In genomic region chr6:27295301-27296079, GRCh38 we compare ENCODE assay signal across 8 cellular contexts. TPM values are rescaled to one million over a fixed set of nuclear protein-coding genes. Genes with fewer than 3 reads are reported as not detected.
A peak's percentile ranks its signal among the peaks of the same experiment; 100 is the strongest.
DNase-seq lines count a peak whose midpoint lies in the region; ATAC-seq, FAIRE-seq and TF ChIP-seq lines count a peak whose summit lies in the region.

No MANE protein-coding gene starts in this region.

- H4K20me1 ChIP-seq in PC-9 (ENCODE audit: insufficient read depth), result no peaks in the 10 kb centered on the region

- no peaks in the 10 kb centered on the region for H3K27me3 Mint-ChIP-seq in MCF 10A (ENCODE audit: insufficient read depth, unreplicated experiment)

- POLR2A ChIA-PET in MCF 10A (lab: Yijun Ruan, JAX), result interaction anchor here (0.5 to 3.6 kb wide), 41 partner anchors 8 to 1278 kb away, joined by 3 to 29 read pairs (median 3); partner anchors contain the start of genes ZNF184 and ZNF391
- POLR2A ChIA-PET in PC-9 (lab: Charles Lee; ENCODE audit: unreplicated experiment), result interaction anchor here (0.5 to 1.1 kb wide), 5 partner anchors 136 to 1515 kb away, joined by 3 to 5 read pairs (median 3); a partner anchor contains a TSS

- TF ChIP-seq POLR2A in breast epithelium (IDR thresholded peaks at IDR 0.05) (no peak), prostate gland (IDR thresholded peaks at IDR 0.05) (no peak)

- peaks cover 32% of the 10 kb centered on the region for H3K4me1 Mint-ChIP-seq in MCF 10A (ENCODE audit: insufficient read depth, unreplicated experiment)

- peaks cover 42% of the 10 kb centered on the region for H3F3A ChIP-seq in PC-9 (ENCODE audit: insufficient read depth, low read depth)

- no peak for ATAC-seq in upper lobe of right lung

- peak overlapping the region; percentile 99 for H3K4me2 ChIP-seq in PC-9

- CTCF ChIA-PET in MCF 10A (lab: Yijun Ruan, JAX) (interaction anchor here (0.5 to 1.9 kb wide), 10 partner anchors 9 to 756 kb away, joined by 3 to 7 read pairs (median 4); no protein-coding TSS in a partner anchor), PC-9 (lab: Charles Lee) (interaction anchor here (0.6 to 1.2 kb wide), 2 partner anchors 38 to 457 kb away, joined by 5 to 8 read pairs; no protein-coding TSS in a partner anchor)

- no peaks in the 10 kb centered on the region for H3K79me2 ChIP-seq in PC-9 (ENCODE audit: low read depth)

- TF ChIP-seq CTCF in MCF 10A (IDR thresholded peaks at IDR 0.05; ENCODE audit: unreplicated experiment) (no peak), breast epithelium (IDR thresholded peaks at IDR 0.05) (no peak), PC-9 (conservative IDR thresholded peaks at IDR 0.05) (no peak), fibroblast of mammary gland (conservative IDR thresholded peaks at IDR 0.05; ENCODE audit: control insufficient read depth, insufficient read depth, low read depth, low read length) (no peak), upper lobe of right lung (IDR thresholded peaks at IDR 0.05) (no peak), prostate gland (IDR thresholded peaks at IDR 0.05) (no peak)

- DNase-seq in MCF 10A (ENCODE audit: unreplicated experiment) (peak; percentile 87), breast epithelium (ENCODE audit: low spot score in 2 of 2) (no peak), PC-9 (peak; percentile 49 to 73), fibroblast of mammary gland (ENCODE audit: low read depth) (peak; percentile 88), urothelium cell line (ENCODE audit: low spot score) (peak; percentile 62), NCI-H2196 (lab: John Stamatoyannopoulos, UW; ENCODE audit: unreplicated experiment) (no peak), upper lobe of right lung (no peak), prostate gland (ENCODE audit: low spot score) (no peak)

- H3K27ac ChIP-seq in breast epithelium (no peak overlapping the region), PC-9 (no peak overlapping the region), upper lobe of right lung (no peak overlapping the region), prostate gland (no peak overlapping the region)

- intact Hi-C loops in MCF 10A (cut with micrococcal nuclease), result loop anchor here (2.0 to 5.0 kb wide), 8 partner anchors 45 to 457 kb away; partner anchors contain the start of gene ZNF184
- intact Hi-C loops in breast epithelium (cut with DNase I; ENCODE audit: low total_unique reads), result no loop called here
- intact Hi-C loops in PC-9 (cut with micrococcal nuclease; ENCODE audit: unreplicated experiment), result loop anchor here (1.0 to 10.0 kb wide), 9 partner anchors 15 to 599 kb away; partner anchors contain the start of gene ZNF184
- intact Hi-C loops in upper lobe of right lung (cut with DNase I), result no loop called here
- intact Hi-C loops in prostate gland (cut with DNase I), result no loop called here

- BruUV-seq in MCF 10A (replicated peaks; lab: Mats Ljungman, UMichigan) (no TSS peak), PC-9 (replicated peaks; lab: Mats Ljungman, UMichigan) (no TSS peak)

- peaks cover 20% of the 10 kb centered on the region for H3K36me3 Mint-ChIP-seq in MCF 10A (ENCODE audit: insufficient read depth, unreplicated experiment)

- H3K4me3 ChIP-seq in breast epithelium (no peak overlapping the region), PC-9 (peak overlapping the region; percentile 84), fibroblast of mammary gland (ENCODE audit: control insufficient read depth, low read depth, low read length) (peak overlapping the region; percentile 73), upper lobe of right lung (no peak overlapping the region), prostate gland (no peak overlapping the region)

- no peaks in the 10 kb centered on the region for H3K9me3 Mint-ChIP-seq in MCF 10A (ENCODE audit: unreplicated experiment)

- H2AFZ ChIP-seq in PC-9, result peak overlapping the region; percentile 99

- H3K27me3 ChIP-seq in breast epithelium (peaks cover 0 to 96% of the 10 kb centered on the region in 2 donors), PC-9 (ENCODE audit: insufficient read depth, low read depth) (no peaks in the 10 kb centered on the region), upper lobe of right lung (peaks cover 94% of the 10 kb centered on the region), prostate gland (replicated peaks; ENCODE audit: insufficient read depth) (peaks cover 60% of the 10 kb centered on the region)

- WGBS in prostate gland, result 7% methylated on average over 20 of the region's 20 CpGs

- H3K36me3 ChIP-seq in breast epithelium (no peaks in the 10 kb centered on the region), PC-9 (ENCODE audit: low read depth) (no peaks in the 10 kb centered on the region), upper lobe of right lung (no peaks in the 10 kb centered on the region), prostate gland (no peaks in the 10 kb centered on the region)

- no peaks in the 10 kb centered on the region for H3K9me2 ChIP-seq in PC-9 (ENCODE audit: insufficient read depth)

- peak overlapping the region; percentile 29 for H3K27ac Mint-ChIP-seq in MCF 10A (ENCODE audit: low read depth, unreplicated experiment)

- H3K9me3 ChIP-seq in breast epithelium, result peaks cover 0 to 9% of the 10 kb centered on the region in 2 donors
- no peaks in the 10 kb centered on the region for H3K9me3 ChIP-seq in PC-9 (ENCODE audit: insufficient read depth, low read depth)
- no peaks in the 10 kb centered on the region for H3K9me3 ChIP-seq in upper lobe of right lung
- no peaks in the 10 kb centered on the region for H3K9me3 ChIP-seq in prostate gland

- H3K4me3 Mint-ChIP-seq in MCF 10A (ENCODE audit: unreplicated experiment), result peak overlapping the region; percentile 83

- no peak for FAIRE-seq in urothelium cell line (lab: Jason Lieb, UNC)

- H3K4me1 ChIP-seq in breast epithelium, result no peaks in the 10 kb centered on the region
- H3K4me1 ChIP-seq in PC-9 (replicated peaks; ENCODE audit: insufficient read depth), result peaks cover 27% of the 10 kb centered on the region
- no peaks in the 10 kb centered on the region for H3K4me1 ChIP-seq in upper lobe of right lung
- no peaks in the 10 kb centered on the region for H3K4me1 ChIP-seq in prostate gland (replicated peaks)

RNA-seq across cellular contexts. Expression of gene POM121L2, which starts 16.6 kb away (rescaled TPM):
- total RNA-seq in MCF 10A (2022) (not detected in 2 replicates), breast epithelium (not detected), PC-9 (2021) (0.26 TPM in 1 of 2 replicates, not detected in the other), upper lobe of right lung (not detected), prostate gland (under 1 TPM in 1 of 2 donors, not detected in 1; 0.62 TPM)

RNA-seq across cellular contexts. Expression of gene PRSS16, which starts 48.0 kb away (rescaled TPM):
- total RNA-seq in MCF 10A (2022), result 22.8 and 27.9 TPM in 2 replicates
- 10 to 100 TPM in 2 of 3 donors, under 1 TPM in 1; 0.80 to 31.0 (median 12.8) TPM for total RNA-seq in breast epithelium
- total RNA-seq in PC-9 (2021), result 32.3 and 32.5 TPM in 2 replicates
- total RNA-seq in upper lobe of right lung, result 15.1 TPM
- total RNA-seq in prostate gland, result 10 to 100 TPM; 11.9 to 15.2 TPM

Comparison
In these comparisons a context has a peak if more than half of its experiments do, and no peak if none do; other contexts are left out.
1. DNase-seq: peak in MCF 10A (single experiment), PC-9 (2 of 2), fibroblast of mammary gland (single experiment) and urothelium cell line (single experiment); none in breast epithelium (0 of 2), NCI-H2196 (single experiment), upper lobe of right lung (single experiment) and prostate gland (single experiment).
2. intact Hi-C loops: an anchor here in MCF 10A (2.0 to 5.0 kb wide) and PC-9 (1.0 to 10.0 kb wide); none called in breast epithelium, upper lobe of right lung and prostate gland.
3. H3K4me3 ChIP-seq: peak in PC-9 (single experiment) and fibroblast of mammary gland (single experiment); none in breast epithelium (0 of 3), upper lobe of right lung (single experiment) and prostate gland (0 of 2).